Comparison of ENCODE assay signal across 1 cellular context in genomic region chr1:169568497-169568896, GRCh38.
TF ChIP-seq lines count a peak whose summit lies in the region.

No MANE protein-coding gene starts in this region.

TF ChIP-seq in HepG2, 621 proteins besides CTCF, POLR2A, EP300 and RAD21 (continued from another document and continues in another):
- TF ChIP-seq ZGPAT (CRISPR knock-in tag; IDR thresholded peaks at IDR 0.05): peak; percentile 26; the same call in 1 of the 2 replicates
- TF ChIP-seq RXRB (CRISPR knock-in tag; IDR thresholded peaks at IDR 0.05; ENCODE audit: borderline replicate concordance): peak; percentile 38; the same call in 1 of the 2 replicates
- no peak for TF ChIP-seq FOXA1 (IDR thresholded peaks at IDR 0.05)
- TF ChIP-seq FOXA1 (CRISPR knock-in tag; IDR thresholded peaks at IDR 0.05): peak; percentile 34; the same call in 1 of the 2 replicates
- TF ChIP-seq HMG20A (CRISPR knock-in tag; IDR thresholded peaks at IDR 0.05; ENCODE audit: borderline replicate concordance): peak; percentile 56; the same call in 1 of the 2 replicates
- TF ChIP-seq GATAD2A (CRISPR knock-in tag; IDR thresholded peaks at IDR 0.05): peak; percentile 51
- TF ChIP-seq ATF6 (CRISPR knock-in tag; conservative IDR thresholded peaks at IDR 0.05): no peak
- TF ChIP-seq MED1 (CRISPR knock-in tag; IDR thresholded peaks at IDR 0.05): peak; percentile 72; the same call in 1 of the 2 replicates
- peak; percentile 28; the same call in 1 of the 2 replicates for TF ChIP-seq HNF4A (CRISPR knock-in tag; IDR thresholded peaks at IDR 0.05)
- peak; percentile 81; the same call in 1 of the 2 replicates for TF ChIP-seq SOX5 (CRISPR knock-in tag; IDR thresholded peaks at IDR 0.05; ENCODE audit: borderline replicate concordance)
- no peak for TF ChIP-seq SRSF4 (IDR thresholded peaks at IDR 0.05; ENCODE audit: low read depth, low read length, poor library complexity, severe bottlenecking)
- TF ChIP-seq SALL1 (CRISPR knock-in tag; IDR thresholded peaks at IDR 0.05): peak; percentile 12; the same call in 1 of the 2 replicates
- TF ChIP-seq HDAC2 (CRISPR knock-in tag; IDR thresholded peaks at IDR 0.05): 0 out of 2 replicates have a peak, but pooled peaks have one; percentile 34
- TF ChIP-seq FOXP4 (CRISPR knock-in tag; IDR thresholded peaks at IDR 0.05): peak; percentile 43; the same call in 1 of the 2 replicates
- TF ChIP-seq TFAP4 (IDR thresholded peaks at IDR 0.05; ENCODE audit: borderline replicate concordance, low read depth): peak; percentile 21; the same call in 1 of the 2 replicates
- TF ChIP-seq ONECUT2 (CRISPR knock-in tag; IDR thresholded peaks at IDR 0.05): 0 out of 2 replicates have a peak, but pooled peaks have one; percentile 22
- TF ChIP-seq ARID5B (CRISPR knock-in tag; IDR thresholded peaks at IDR 0.05): peak; percentile 82; the same call in 1 of the 2 replicates
- TF ChIP-seq ZNF407 (CRISPR knock-in tag; IDR thresholded peaks at IDR 0.05; ENCODE audit: not compliant biosample characterization): no peak
- peak; percentile 15; the same call in 1 of the 2 replicates for TF ChIP-seq ATF1 (CRISPR knock-in tag; IDR thresholded peaks at IDR 0.05)
- TF ChIP-seq HOXA5 (CRISPR knock-in tag; IDR thresholded peaks at IDR 0.05): no peak
- TF ChIP-seq JUND (CRISPR knock-in tag; IDR thresholded peaks at IDR 0.05): no peak
- no peak for TF ChIP-seq FOXP1 (IDR thresholded peaks at IDR 0.05)
- TF ChIP-seq FOXP1 (CRISPR knock-in tag; IDR thresholded peaks at IDR 0.05): peak; percentile 30; the same call in 1 of the 2 replicates
- TF ChIP-seq MTF1 (CRISPR knock-in tag; IDR thresholded peaks at IDR 0.05): no peak
- TF ChIP-seq ZNF710 (CRISPR knock-in tag; IDR thresholded peaks at IDR 0.05; ENCODE audit: borderline replicate concordance): 0 out of 2 replicates have a peak, but pooled peaks have one; percentile 44
- peak; percentile 62 for TF ChIP-seq SAP130 (CRISPR knock-in tag; IDR thresholded peaks at IDR 0.05; ENCODE audit: low read depth)
- TF ChIP-seq NCOA2 (CRISPR knock-in tag; IDR thresholded peaks at IDR 0.05): peak; percentile 75
- 0 out of 2 replicates have a peak, but pooled peaks have one; percentile 70 for TF ChIP-seq ELF3 (CRISPR knock-in tag; IDR thresholded peaks at IDR 0.05)
- TF ChIP-seq MIXL1 (CRISPR knock-in tag; IDR thresholded peaks at IDR 0.05): peak; percentile 44; the same call in 1 of the 2 replicates
